ENCODE assay signal across 7 cellular contexts in genomic region chr1:64651841-64652240, GRCh38.
"Had no signal": no experiment of that assay in that cellular context is flagged by ENCODE, and none has a peak within 500 bp of the region (broad histone marks: within the 10 kb centered on the region; RNA-seq: fewer than 3 reads in every experiment).

No MANE protein-coding gene starts in this region.

- H3K9me3 Mint-ChIP-seq: GM23338, H9 had no signal

- H3K4me3 ChIP-seq: GM23338 had no signal

- DNase-seq: H9, HCEC 1CT, IMR-90 had no signal

- H2AFZ ChIP-seq: GM23338 had no signal

- FAIRE-seq: H1, H54, HTR-8/SVneo had no signal

- ATAC-seq: GM23338 had no signal

- H3K4me3 Mint-ChIP-seq: GM23338, H9 had no signal

- H3K27ac Mint-ChIP-seq: GM23338 had no signal

- H3K4me2 ChIP-seq: GM23338 had no signal
